Comparison of ENCODE assay signal across 7 cellular contexts in genomic region chr9:125241863-125242739, GRCh38. TPM values are rescaled to one million over a fixed set of nuclear protein-coding genes. Genes with fewer than 3 reads are reported as not detected.
A peak's percentile ranks its signal among the peaks of the same experiment; 100 is the strongest.
DNase-seq lines count a peak whose midpoint lies in the region; ATAC-seq and TF ChIP-seq lines count a peak whose summit lies in the region.

No MANE protein-coding gene starts in this region.

- H3K56ac ChIP-seq in H9 (ENCODE audit: insufficient read length, low read depth, low read length): peak overlapping the region; percentile 98

- CTCF ChIA-PET in PC-3 (lab: Charles Lee): interaction anchor here (0.6 kb wide), 1 partner anchor 130 kb away, joined by 4 read pairs; no protein-coding TSS in a partner anchor

- H3K27ac Mint-ChIP-seq in H9 (peak overlapping the region; percentile 95 to 99 (median 99)), chondrocyte (ENCODE audit: unreplicated experiment) (peak overlapping the region; percentile 98)

- H3F3A ChIP-seq in PC-3 (ENCODE audit: low read length, unreplicated experiment): peaks cover 3% of the 10 kb centered on the region

- peak overlapping the region; percentile 88 for H3K18ac ChIP-seq in H9 (ENCODE audit: insufficient read length, low read depth, low read length)

- peak; percentile 19 for ATAC-seq in GM18498 (IDR thresholded peaks at IDR 0.05; ENCODE audit: unreplicated experiment)
- ATAC-seq in PC-3: peak; percentile 1; the same call in 1 of the 2 replicates

- H4K91ac ChIP-seq in H9 (ENCODE audit: insufficient read length, low read depth, low read length): peak overlapping the region; percentile 86

- peak overlapping the region; percentile 77 for H3K4me3 ChIP-seq in PC-3 (ENCODE audit: low read length)
- peak overlapping the region; percentile 53 for H3K4me3 ChIP-seq in lower leg skin (ENCODE audit: low read depth, poor library complexity, severe bottlenecking)

- peak overlapping the region; percentile 44; the same call in 1 of the 2 replicates for H2BK15ac ChIP-seq in H9 (ENCODE audit: low read depth, low read length)

- peak overlapping the region; percentile 97 for H3K14ac ChIP-seq in H9 (ENCODE audit: insufficient read depth, low read length)

- no peak for TF ChIP-seq POLR2A in lower leg skin (IDR thresholded peaks at IDR 0.05)

- H3K27me3 ChIP-seq in H9 (ENCODE audit: insufficient read depth, low read length): no peaks in the 10 kb centered on the region
- H3K27me3 ChIP-seq in PC-3 (ENCODE audit: low read length): no peaks in the 10 kb centered on the region

- H4K20me1 ChIP-seq in H9 (ENCODE audit: control insufficient read depth, insufficient read depth, insufficient read length): peaks cover 2% of the 10 kb centered on the region
- peaks cover 39% of the 10 kb centered on the region for H4K20me1 ChIP-seq in PC-3 (ENCODE audit: low read length)

- no peak for TF ChIP-seq CTCF in H9 (conservative IDR thresholded peaks at IDR 0.05)
- TF ChIP-seq CTCF in PC-3 (conservative IDR thresholded peaks at IDR 0.05; ENCODE audit: low read depth, low read length): no peak
- TF ChIP-seq CTCF in chondrocyte (IDR thresholded peaks at IDR 0.05): no peak
- no peak for TF ChIP-seq CTCF in lower leg skin (IDR thresholded peaks at IDR 0.05)

- intact Hi-C loops in PC-3 (cut with micrococcal nuclease): loop anchor here (1.0 kb wide), 1 partner anchor 55 kb away; no protein-coding TSS in a partner anchor
- intact Hi-C loops in lower leg skin (cut with DNase I; ENCODE audit: low total_unique reads): no loop called here

- no peak for DNase-seq in H9
- DNase-seq in PC-3: no peak
- peak; percentile 59 for DNase-seq in chondrocyte (ENCODE audit: low spot score)
- DNase-seq in lower leg skin (ENCODE audit: low spot score in 2 of 2): peak; percentile 34 to 89
- DNase-seq in islet precursor cell: no peak

- POLR2A ChIA-PET in PC-3 (lab: Charles Lee; ENCODE audit: unreplicated experiment): interaction anchor here (0.6 to 2.0 kb wide), 8 partner anchors 8 to 1898 kb away, joined by 3 to 10 read pairs (median 6); no protein-coding TSS in a partner anchor

- H2BK20ac ChIP-seq in H9 (ENCODE audit: low read depth, low read length, poor library complexity, severe bottlenecking): no peak overlapping the region

- H3K79me1 ChIP-seq in H9 (ENCODE audit: insufficient read depth, low read depth, low read length, poor library complexity, severe bottlenecking): peaks cover 4% of the 10 kb centered on the region

- H3K9me2 ChIP-seq in PC-3 (replicated peaks; ENCODE audit: low read length): no peaks in the 10 kb centered on the region

- H3K27me3 Mint-ChIP-seq in H9 (ENCODE audit: low read depth) (no peaks in the 10 kb centered on the region; the same call in 1 of the 2 replicates), chondrocyte (ENCODE audit: low read depth) (no peaks in the 10 kb centered on the region)

- H2BK5ac ChIP-seq in H9 (ENCODE audit: insufficient read length, low read length): peak overlapping the region; percentile 87

- H2AFZ ChIP-seq in H9 (ENCODE audit: low read length): no peak overlapping the region
- peak overlapping the region; percentile 75 for H2AFZ ChIP-seq in PC-3 (ENCODE audit: low read length)

- no peaks in the 10 kb centered on the region for H3K23me2 ChIP-seq in H9 (ENCODE audit: insufficient read length, low read depth, low read length, poor library complexity, severe bottlenecking)

- H3K36me3 Mint-ChIP-seq in H9 (ENCODE audit: insufficient read depth in 1 of 3, low read depth in 3 of 3) (peaks cover 31 to 40% (median 37%) of the 10 kb centered on the region in 3 experiments), chondrocyte (ENCODE audit: low read depth) (peaks cover 31% of the 10 kb centered on the region)

- peak overlapping the region; percentile 78 for H2BK12ac ChIP-seq in H9 (ENCODE audit: insufficient read length, low read depth, low read length)

- no peaks in the 10 kb centered on the region for H3K9me3 ChIP-seq in H9 (ENCODE audit: control insufficient read depth, low read depth, low read length)
- no peaks in the 10 kb centered on the region for H3K9me3 ChIP-seq in PC-3 (ENCODE audit: low read length)

- peak overlapping the region; percentile 98 for H4K5ac ChIP-seq in H9 (ENCODE audit: insufficient read length, low read depth, low read length)

- H3K9me3 Mint-ChIP-seq in H9 (peaks cover 0 to 4% of the 10 kb centered on the region in 2 experiments; a peak in 1 of 5 replicates), chondrocyte (ENCODE audit: low read depth) (no peaks in the 10 kb centered on the region)

- H3K27ac ChIP-seq in H9 (ENCODE audit: insufficient read length, low read depth, low read length) (peak overlapping the region; percentile 70), PC-3 (ENCODE audit: low read length) (peak overlapping the region; percentile 72), temporal lobe (ENCODE audit: low read depth, low read length) (peak overlapping the region; percentile 88)

- TSS peak; percentile 92 for BruUV-seq in PC-3 (replicated peaks; lab: Mats Ljungman, UMichigan)

- H3T11ph ChIP-seq in H9 (ENCODE audit: low read length): no peak overlapping the region

- peak overlapping the region; percentile 56 for H4K8ac ChIP-seq in H9 (replicated peaks; ENCODE audit: insufficient read length, low read depth, low read length)

- H3K4me1 ChIP-seq in H9 (ENCODE audit: insufficient read depth, low read length) (no peaks in the 10 kb centered on the region), PC-3 (ENCODE audit: insufficient read depth, low read length) (peaks cover 41% of the 10 kb centered on the region)

- WGBS in H9 (ENCODE audit: extremely low coverage, insufficient read length, low lambda C conversion rate): no CpG with 5 or more reads among the region's 27 CpGs
- WGBS in lower leg skin, 2 donors: 24 to 25% methylated on average over 27 of the region's 27 CpGs

- H3K36me3 ChIP-seq in PC-3 (ENCODE audit: low read depth, low read length): peaks cover 39% of the 10 kb centered on the region

- H3K79me2 ChIP-seq in H9 (ENCODE audit: insufficient read depth, low read length): peaks cover 11% of the 10 kb centered on the region; the same call in 1 of the 2 replicates
- H3K79me2 ChIP-seq in PC-3 (ENCODE audit: low read length): peaks cover 49% of the 10 kb centered on the region

- H3K4ac ChIP-seq in H9 (ENCODE audit: low read depth, low read length): no peak overlapping the region; the same call in 1 of the 2 replicates

- H3K9ac ChIP-seq in H9 (ENCODE audit: extremely low read depth, insufficient read length, low read length) (peak overlapping the region; percentile 99), PC-3 (ENCODE audit: low read length) (peak overlapping the region; percentile 94)

- H2BK120ac ChIP-seq in H9 (ENCODE audit: low read depth, low read length, poor library complexity, severe bottlenecking): no peak overlapping the region

- H3K4me1 Mint-ChIP-seq in H9 (peaks cover 20% of the 10 kb centered on the region in 2 experiments), chondrocyte (ENCODE audit: low read depth) (peaks cover 56% of the 10 kb centered on the region)

- H3K23ac ChIP-seq in H9 (ENCODE audit: insufficient read length, low read depth, low read length): peak overlapping the region; percentile 91

- peak overlapping the region; percentile 87 for H3K4me2 ChIP-seq in H9 (ENCODE audit: insufficient read depth, insufficient read length, low read length)
- peak overlapping the region; percentile 92 for H3K4me2 ChIP-seq in PC-3 (ENCODE audit: low read length)

- H3K4me3 Mint-ChIP-seq in H9 (peak overlapping the region; percentile 97 to 98), chondrocyte (ENCODE audit: unreplicated experiment) (peak overlapping the region; percentile 85)

- H2AK5ac ChIP-seq in H9 (ENCODE audit: insufficient read length, low read length): no peak overlapping the region

RNA-seq across cellular contexts. Expression of gene HSPA5, which starts 1.0 kb away (rescaled TPM):
- total RNA-seq in H9 (2021) (240 and 244 TPM in 2 replicates), PC-3 (2014; rRNA removed) (112 and 142 TPM in 2 replicates), chondrocyte (176 to 369 TPM (median 362 TPM) in 3 replicates), lower leg skin (10 to 100 TPM; 55.9 to 72.3 (median 65.7) TPM), temporal lobe (40.8 TPM)

RNA-seq across cellular contexts. Expression of gene GAPVD1, which starts 19.5 kb away (rescaled TPM):
- total RNA-seq in H9 (2021) (39.2 and 39.5 TPM in 2 replicates), PC-3 (2014; rRNA removed) (29.7 and 30.5 TPM in 2 replicates), chondrocyte (46.2 to 57.0 TPM (median 47.9 TPM) in 3 replicates), lower leg skin (10 to 100 TPM; 50.9 to 79.0 (median 53.4) TPM), temporal lobe (59.7 TPM)

RNA-seq across cellular contexts. Expression of gene RABEPK, which starts 41.8 kb away (rescaled TPM):
- total RNA-seq in H9 (2021) (21.8 and 24.4 TPM in 2 replicates), PC-3 (2014; rRNA removed) (22.2 and 27.8 TPM in 2 replicates), chondrocyte (25.3 to 31.8 TPM (median 27.0 TPM) in 3 replicates), lower leg skin (10 to 100 TPM; 12.3 to 17.9 (median 14.1) TPM), temporal lobe (17.0 TPM)

RNA-seq across cellular contexts. Expression of gene PPP6C, which starts 52.5 kb away (rescaled TPM):
- 48.0 and 53.3 TPM in 2 replicates for total RNA-seq in H9 (2021)
- total RNA-seq in PC-3 (2014; rRNA removed): 10.8 and 16.4 TPM in 2 replicates
- total RNA-seq in chondrocyte: 31.8 to 39.8 TPM (median 35.3 TPM) in 3 replicates
- total RNA-seq in lower leg skin: 10 to 100 TPM; 26.0 to 29.9 (median 29.5) TPM
- 18.7 TPM for total RNA-seq in temporal lobe

Comparison
In these comparisons a context has a peak if more than half of its experiments do, and no peak if none do; other contexts are left out.
1. DNase-seq: peak in chondrocyte (single experiment) and lower leg skin (2 of 2); none in H9 (single experiment), PC-3 (single experiment) and islet precursor cell (single experiment).
2. Peak in every context shown above with its lines, with median percentiles within 50 percentile points of each other: H3K27ac ChIP-seq.